Comparison of ENCODE assay signal across 17 cellular contexts in genomic region chr15:86336051-86336788, GRCh38.
A peak's percentile ranks its signal among the peaks of the same experiment; 100 is the strongest.
DNase-seq lines count a peak whose midpoint lies in the region; TF ChIP-seq lines count a peak whose summit lies in the region.
"Had no signal": no experiment of that assay in that cellular context is flagged by ENCODE, and none has a peak within 500 bp of the region (broad histone marks: within the 10 kb centered on the region; RNA-seq: fewer than 3 reads in every experiment).

No MANE protein-coding gene starts in this region.

- H3K27ac Mint-ChIP-seq in T-helper 2 cell treated with Interferon-gamma antibody and Interleukin-4, amounts not matched to agents 5 μg/mL and 100 μg/mL, for 36 hours: no peak overlapping the region
- H3K27ac Mint-ChIP-seq: activated naive CD8-positive, alpha-beta T cell treated with anti-CD3 and anti-CD28 coated beads, Interleukin-2, amount 10 ng/mL, durations not matched to agents 7 days and 5 days; B cell; naive thymus-derived CD8-positive, alpha-beta T cell had no signal

- H3K4me1 ChIP-seq in transverse colon: no peaks in the 10 kb centered on the region

- no peaks in the 10 kb centered on the region for H3K27me3 ChIP-seq in transverse colon

- H3K27ac ChIP-seq in transverse colon: no peak overlapping the region

- H3K27me3 Mint-ChIP-seq in T-helper 2 cell treated with Interferon-gamma antibody and Interleukin-4, amounts not matched to agents 5 μg/mL and 100 μg/mL, for 36 hours (ENCODE audit: low read depth): no peaks in the 10 kb centered on the region
- H3K27me3 Mint-ChIP-seq: activated naive CD8-positive, alpha-beta T cell treated with anti-CD3 and anti-CD28 coated beads, Interleukin-2, amount 10 ng/mL, durations not matched to agents 7 days and 5 days; B cell had no signal

- in situ Hi-C loops in transverse colon (cut with MboI; ENCODE audit: low pct_ligation_motif_present in 1 of 4, low pct_unique_long_range_greater_than_20kb in 1 of 4, low sequenced_read_pairs in 3 of 4): no loop called here

- H3K4me3 ChIP-seq in fibroblast of mammary gland (ENCODE audit: control insufficient read depth, low read depth, low read length): no peak overlapping the region
- no peak overlapping the region for H3K4me3 ChIP-seq in transverse colon

- TF ChIP-seq CTCF in fibroblast of mammary gland (conservative IDR thresholded peaks at IDR 0.05; ENCODE audit: control insufficient read depth, insufficient read depth, low read depth, low read length): no peak
- no peak for TF ChIP-seq CTCF in transverse colon (IDR thresholded peaks at IDR 0.05)

- peaks cover 10% of the 10 kb centered on the region for H3K9me3 Mint-ChIP-seq in T-helper 2 cell treated with Interferon-gamma antibody and Interleukin-4, amounts not matched to agents 5 μg/mL and 100 μg/mL, for 36 hours
- H3K9me3 Mint-ChIP-seq: activated naive CD8-positive, alpha-beta T cell treated with anti-CD3 and anti-CD28 coated beads, Interleukin-2, amount 10 ng/mL, durations not matched to agents 7 days and 5 days had no signal

- H3K36me3 ChIP-seq in transverse colon: no peaks in the 10 kb centered on the region

- no peaks in the 10 kb centered on the region for H3K36me3 Mint-ChIP-seq in T-helper 2 cell treated with Interferon-gamma antibody and Interleukin-4, amounts not matched to agents 5 μg/mL and 100 μg/mL, for 36 hours (ENCODE audit: low read depth)
- H3K36me3 Mint-ChIP-seq: activated naive CD8-positive, alpha-beta T cell treated with anti-CD3 and anti-CD28 coated beads, Interleukin-2, amount 10 ng/mL, durations not matched to agents 7 days and 5 days had no signal

- H3K4me3 Mint-ChIP-seq in T-helper 2 cell treated with Interferon-gamma antibody and Interleukin-4, amounts not matched to agents 5 μg/mL and 100 μg/mL, for 36 hours: no peak overlapping the region
- H3K4me3 Mint-ChIP-seq: activated naive CD8-positive, alpha-beta T cell treated with anti-CD3 and anti-CD28 coated beads, Interleukin-2, amount 10 ng/mL, durations not matched to agents 7 days and 5 days; B cell; naive thymus-derived CD8-positive, alpha-beta T cell had no signal

- no peaks in the 10 kb centered on the region for H3K4me1 Mint-ChIP-seq in T-helper 2 cell treated with Interferon-gamma antibody and Interleukin-4, amounts not matched to agents 5 μg/mL and 100 μg/mL, for 36 hours (ENCODE audit: low read depth)
- H3K4me1 Mint-ChIP-seq: activated naive CD8-positive, alpha-beta T cell treated with anti-CD3 and anti-CD28 coated beads, Interleukin-2, amount 10 ng/mL, durations not matched to agents 7 days and 5 days; B cell; naive thymus-derived CD8-positive, alpha-beta T cell had no signal

- H3K9me3 ChIP-seq in transverse colon: peaks cover 0 to 8% of the 10 kb centered on the region in 2 donors

- TF ChIP-seq POLR2A in transverse colon (IDR thresholded peaks at IDR 0.05): no peak

- peak; percentile 80 for DNase-seq in AG08395 (ENCODE audit: low spot score)
- peak; percentile 8 for DNase-seq in GM03348 (ENCODE audit: low spot score)
- DNase-seq in T-helper 2 cell treated with Interferon-gamma antibody and Interleukin-4, amounts not matched to agents 5 μg/mL and 100 μg/mL, for 36 hours (ENCODE audit: low spot score): peak; percentile 6
- peak; percentile 72 for DNase-seq in fibroblast of mammary gland (ENCODE audit: low read depth)
- DNase-seq in GM19240 (ENCODE audit: insufficient read length, low spot score): no peak
- no peak for DNase-seq in NCI-H1436 treated with DMSO at 0.1 percent for 48 hours (lab: John Stamatoyannopoulos, UW)
- no peak for DNase-seq in transverse colon
- no peak for DNase-seq in DMS114 treated with DMSO at 0.1 percent for 48 hours (lab: John Stamatoyannopoulos, UW; ENCODE audit: unreplicated experiment)
- DNase-seq: activated naive CD8-positive, alpha-beta T cell treated with anti-CD3 and anti-CD28 coated beads, Interleukin-2, amount 10 ng/mL, durations not matched to agents 7 days and 5 days; central memory CD4-positive, alpha-beta T cell; effector memory CD4-positive, alpha-beta T cell; Karpas-422; naive thymus-derived CD8-positive, alpha-beta T cell; NCI-H1694; NCI-H510A; OCI-M1 had no signal

- no peak for TF ChIP-seq EP300 in transverse colon (IDR thresholded peaks at IDR 0.05; ENCODE audit: low read depth)

- 33 to 73% methylated on average over 1 to 6 of the region's 6 CpGs for whole genome bisulfite sequencing in transverse colon (ENCODE audit: low coverage in 1 of 2), 2 donors

- intact Hi-C loops in transverse colon (cut with DNase I; ENCODE audit: low total_unique reads): no loop called here

Comparison
In these comparisons a context has a peak if more than half of its experiments do, and no peak if none do; other contexts are left out.
1. DNase-seq: peak in AG08395 (single experiment), GM03348 (single experiment), T-helper 2 cell treated with Interferon-gamma antibody and Interleukin-4, amounts not matched to agents 5 μg/mL and 100 μg/mL, for 36 hours (single experiment) and fibroblast of mammary gland (single experiment); none in GM19240 (single experiment), NCI-H1436 treated with DMSO at 0.1 percent for 48 hours (single experiment), transverse colon (single experiment) and DMS114 treated with DMSO at 0.1 percent for 48 hours (single experiment).